In genomic region chr22:29553391-29554224, GRCh38 we compare ENCODE assay signal across 1 cellular context.
TF ChIP-seq lines count a peak whose summit lies in the region.

Gene THOC5 (minus strand): TSS chr22:29553757. CDS start chr22:29549147, 4,610 bp downstream.

TF ChIP-seq in K562, 482 proteins besides CTCF, POLR2A, EP300 and RAD21 (continued from another document and continues in another):
- no peak for TF ChIP-seq ZBTB12 (CRISPR knock-in tag; IDR thresholded peaks at IDR 0.05)
- TF ChIP-seq RHOXF2B (CRISPR knock-in tag; conservative IDR thresholded peaks at IDR 0.05) = no peak
- TF ChIP-seq TFE3 (CRISPR knock-in tag; IDR thresholded peaks at IDR 0.05) = no peak
- peak; percentile 92 for TF ChIP-seq E2F8 (IDR thresholded peaks at IDR 0.05; ENCODE audit: low read depth, partially characterized antibody)
- TF ChIP-seq POLR2H (tag; IDR thresholded peaks at IDR 0.05; ENCODE audit: low read depth) = peak; percentile 64
- TF ChIP-seq RBM14 (IDR thresholded peaks at IDR 0.05; ENCODE audit: borderline replicate concordance, insufficient read depth, low read depth, low read length) = no peak
- TF ChIP-seq ZBTB5 (IDR thresholded peaks at IDR 0.05) = no peak
- TF ChIP-seq POLR3G (IDR thresholded peaks at IDR 0.05; ENCODE audit: extremely low read depth, insufficient read length, insufficient replicate concordance) = no peak
- peak; percentile 21; the same call in 1 of the 2 replicates for TF ChIP-seq MGA (IDR thresholded peaks at IDR 0.05)
- TF ChIP-seq ZNF592 (IDR thresholded peaks at IDR 0.05) = peak; percentile 57; the same call in 1 of the 2 replicates
- 0 out of 2 replicates have a peak, but pooled peaks have one; percentile 25 for TF ChIP-seq CREB3 (tag; conservative IDR thresholded peaks at IDR 0.05; ENCODE audit: low read depth)
- peak; percentile 83 for TF ChIP-seq CXXC5 (CRISPR knock-in tag; IDR thresholded peaks at IDR 0.05)
- TF ChIP-seq MECOM (CRISPR knock-in tag; IDR thresholded peaks at IDR 0.05) = no peak
- no peak for TF ChIP-seq E2F5 (CRISPR knock-in tag; IDR thresholded peaks at IDR 0.05)
- TF ChIP-seq COPS2 (conservative IDR thresholded peaks at IDR 0.05) = no peak
- TF ChIP-seq MXI1 (IDR thresholded peaks at IDR 0.05; ENCODE audit: low read depth, low read length) = peak; percentile 87; the same call in 1 of the 2 replicates
- TF ChIP-seq SP1 (CRISPR knock-in tag; IDR thresholded peaks at IDR 0.05) = peak; percentile 59
- no peak for TF ChIP-seq WHSC1 (IDR thresholded peaks at IDR 0.05; ENCODE audit: low read length)
- TF ChIP-seq FOXJ3 (CRISPR knock-in tag; IDR thresholded peaks at IDR 0.05) = no peak
- TF ChIP-seq BHLHE40 (IDR thresholded peaks at IDR 0.05; ENCODE audit: low read length) = peak; percentile 48
- TF ChIP-seq ZNF316 (IDR thresholded peaks at IDR 0.05) = no peak
- TF ChIP-seq CBX3 (IDR thresholded peaks at IDR 0.05; ENCODE audit: borderline replicate concordance in 1 of 2, low read length in 2 of 2) = 0 out of 3 replicates have a peak, but pooled peaks of 1 of the 2 experiments have one; percentile 26
- TF ChIP-seq MAZ (CRISPR knock-in tag; conservative IDR thresholded peaks at IDR 0.05 in 1 of 2, IDR thresholded peaks at IDR 0.05 in 1 of 2) = peak; percentile 29 to 46; a peak in 2 of 4 replicates
- TF ChIP-seq ETV1 (tag; conservative IDR thresholded peaks at IDR 0.05; ENCODE audit: low read depth) = peak; percentile 97
- TF ChIP-seq KLF1 (tag; IDR thresholded peaks at IDR 0.05) = peak; percentile 85; the same call in 1 of the 2 replicates
- no peak for TF ChIP-seq TCF7 (IDR thresholded peaks at IDR 0.05; ENCODE audit: borderline replicate concordance)
